Comparison of ENCODE assay signal across 1 cellular context in genomic region chr5:134648425-134649162, GRCh38.
TF ChIP-seq lines count a peak whose summit lies in the region.

TSS of gene SEC24A (plus strand) at chr5:134648785. CDS start at chr5:134649077, 292 bp downstream.

TF ChIP-seq in HepG2, 621 proteins besides CTCF, POLR2A, EP300 and RAD21 (continued from another document and continues in another):
- TF ChIP-seq NKX3-1 (CRISPR knock-in tag; IDR thresholded peaks at IDR 0.05) (peak; percentile 87; the same call in 1 of the 2 replicates), ARID4A (CRISPR knock-in tag; IDR thresholded peaks at IDR 0.05; ENCODE audit: borderline replicate concordance) (peak; percentile 97), ZNF891 (CRISPR knock-in tag; IDR thresholded peaks at IDR 0.05) (peak; percentile 84), ZFP91 (CRISPR knock-in tag; IDR thresholded peaks at IDR 0.05; ENCODE audit: borderline replicate concordance) (peak; percentile 91), RCOR2 (CRISPR knock-in tag; IDR thresholded peaks at IDR 0.05) (peak; percentile 70; the same call in 1 of the 2 replicates), NR2F1 (CRISPR knock-in tag; IDR thresholded peaks at IDR 0.05) (peak in 1 of 2 experiments; percentile 64; a peak in 2 of 4 replicates), ZNF775 (CRISPR knock-in tag; IDR thresholded peaks at IDR 0.05; ENCODE audit: borderline replicate concordance) (peak; percentile 69; the same call in 1 of the 2 replicates), NCOA2 (CRISPR knock-in tag; IDR thresholded peaks at IDR 0.05) (peak; percentile 76), ZNF816 (CRISPR knock-in tag; IDR thresholded peaks at IDR 0.05; ENCODE audit: borderline replicate concordance) (peak; percentile 98), NFYB (CRISPR knock-in tag; IDR thresholded peaks at IDR 0.05) (peak; percentile 42; the same call in 1 of the 2 replicates), ZNF354B (CRISPR knock-in tag; IDR thresholded peaks at IDR 0.05) (no peak), POLR2G (IDR thresholded peaks at IDR 0.05; ENCODE audit: low read depth, low read length) (peak; percentile 74), ZNF530 (CRISPR knock-in tag; IDR thresholded peaks at IDR 0.05; ENCODE audit: low read depth) (0 out of 2 replicates have a peak, but pooled peaks have one; percentile 9), ZNF446 (CRISPR knock-in tag; IDR thresholded peaks at IDR 0.05) (0 out of 2 replicates have a peak, but pooled peaks have one; percentile 43), MTA3 (CRISPR knock-in tag; IDR thresholded peaks at IDR 0.05) (no peak), ZNF281 (CRISPR knock-in tag; IDR thresholded peaks at IDR 0.05; ENCODE audit: borderline replicate concordance) (0 out of 2 replicates have a peak, but pooled peaks have one; percentile 57), ZNF430 (CRISPR knock-in tag; IDR thresholded peaks at IDR 0.05) (peak; percentile 97), CBX1 (IDR thresholded peaks at IDR 0.05; ENCODE audit: low read depth) (peak; percentile 53), TOE1 (CRISPR knock-in tag; IDR thresholded peaks at IDR 0.05) (peak; percentile 35; the same call in 1 of the 2 replicates), MYNN (CRISPR knock-in tag; IDR thresholded peaks at IDR 0.05; ENCODE audit: low read depth) (no peak), ZBTB44 (CRISPR knock-in tag; IDR thresholded peaks at IDR 0.05) (peak; percentile 90; the same call in 1 of the 2 replicates), ZNF143 (CRISPR knock-in tag; IDR thresholded peaks at IDR 0.05) (peak; percentile 41), RXRB (CRISPR knock-in tag; IDR thresholded peaks at IDR 0.05; ENCODE audit: borderline replicate concordance) (peak; percentile 90), BATF2 (CRISPR knock-in tag; IDR thresholded peaks at IDR 0.05) (no peak; the same call in none of the 2 replicates), SAFB2 (CRISPR knock-in tag; IDR thresholded peaks at IDR 0.05; ENCODE audit: borderline replicate concordance, low read depth) (peak; percentile 25; the same call in 1 of the 2 replicates), KDM3A (CRISPR knock-in tag; IDR thresholded peaks at IDR 0.05; ENCODE audit: low read depth) (peak; percentile 69; the same call in 1 of the 2 replicates), SP2 (CRISPR knock-in tag; IDR thresholded peaks at IDR 0.05) (peak; percentile 69), ETV5 (CRISPR knock-in tag; IDR thresholded peaks at IDR 0.05; ENCODE audit: borderline replicate concordance) (peak; percentile 96), ZNF264 (CRISPR knock-in tag; IDR thresholded peaks at IDR 0.05) (peak; percentile 76), PBX2 (CRISPR knock-in tag; IDR thresholded peaks at IDR 0.05) (no peak), EHMT2 (IDR thresholded peaks at IDR 0.05; ENCODE audit: borderline replicate concordance, low read depth, low read length) (no peak), MTERF4 (CRISPR knock-in tag; IDR thresholded peaks at IDR 0.05) (no peak), BRCA1 (CRISPR knock-in tag; IDR thresholded peaks at IDR 0.05) (no peak), ATM (IDR thresholded peaks at IDR 0.05; ENCODE audit: borderline replicate concordance) (no peak), TCF12 (IDR thresholded peaks at IDR 0.05) (no peak), TCF12 (CRISPR knock-in tag; IDR thresholded peaks at IDR 0.05) (peak; percentile 44; the same call in 1 of the 2 replicates), ZNF451 (CRISPR knock-in tag; IDR thresholded peaks at IDR 0.05) (peak; percentile 93), RELA (CRISPR knock-in tag; IDR thresholded peaks at IDR 0.05) (0 out of 2 replicates have a peak, but pooled peaks have one; percentile 95), SNAI1 (CRISPR knock-in tag; IDR thresholded peaks at IDR 0.05; ENCODE audit: borderline replicate concordance) (no peak), ETS1 (CRISPR knock-in tag; IDR thresholded peaks at IDR 0.05) (no peak), ZKSCAN1 (IDR thresholded peaks at IDR 0.05; ENCODE audit: low read length) (no peak), ZNF251 (CRISPR knock-in tag; IDR thresholded peaks at IDR 0.05) (no peak), ZNF414 (CRISPR knock-in tag; IDR thresholded peaks at IDR 0.05) (peak; percentile 98), RARG (CRISPR knock-in tag; IDR thresholded peaks at IDR 0.05; ENCODE audit: low read depth) (peak; percentile 81; the same call in 1 of the 2 replicates), MYC (CRISPR knock-in tag; IDR thresholded peaks at IDR 0.05; ENCODE audit: borderline replicate concordance) (peak; percentile 84), ZBTB25 (CRISPR knock-in tag; IDR thresholded peaks at IDR 0.05) (peak; percentile 100), TRIM24 (CRISPR knock-in tag; IDR thresholded peaks at IDR 0.05) (no peak), SETDB1 (CRISPR knock-in tag; IDR thresholded peaks at IDR 0.05; ENCODE audit: borderline replicate concordance) (peak; percentile 65; the same call in 1 of the 2 replicates), NFIC (IDR thresholded peaks at IDR 0.05; ENCODE audit: low read length) (no peak), ISX (CRISPR knock-in tag; conservative IDR thresholded peaks at IDR 0.05) (no peak), ZNF569 (CRISPR knock-in tag; IDR thresholded peaks at IDR 0.05; ENCODE audit: borderline replicate concordance) (no peak), ZMYM4 (CRISPR knock-in tag; IDR thresholded peaks at IDR 0.05) (peak; percentile 74), PRPF4 (IDR thresholded peaks at IDR 0.05; ENCODE audit: low read depth, low read length, poor library complexity, severe bottlenecking) (no peak), ZMAT3 (CRISPR knock-in tag; conservative IDR thresholded peaks at IDR 0.05) (peak; percentile 94), ZNF263 (CRISPR knock-in tag; IDR thresholded peaks at IDR 0.05) (peak; percentile 13), CENPX (CRISPR knock-in tag; IDR thresholded peaks at IDR 0.05) (no peak)
